Comparison of ENCODE assay signal across 8 cellular contexts in genomic region chr12:43882578-43883178, GRCh38. TPM values are rescaled to one million over a fixed set of nuclear protein-coding genes. Genes with fewer than 3 reads are reported as not detected.
DNase-seq lines count a peak whose midpoint lies in the region; ATAC-seq, FAIRE-seq and TF ChIP-seq lines count a peak whose summit lies in the region.

No MANE protein-coding gene starts in this region.

- no peak overlapping the region for H3K9ac ChIP-seq in adipocyte (ENCODE audit: low read length)

- ATAC-seq in HG03460 (IDR thresholded peaks at IDR 0.05; ENCODE audit: unreplicated experiment) (peak; percentile 92), left ventricle myocardium superior (peak; percentile 65)

- H3K9me3 ChIP-seq in adipocyte (ENCODE audit: control insufficient read depth, low read length) (no peaks in the 10 kb centered on the region), small intestine (ENCODE audit: control insufficient read depth, low read depth) (no peaks in the 10 kb centered on the region)

- no peaks in the 10 kb centered on the region for H3K4me1 ChIP-seq in adipocyte (ENCODE audit: control insufficient read depth, insufficient read depth, low read length)
- H3K4me1 ChIP-seq in small intestine (ENCODE audit: control insufficient read depth in 2 of 2, insufficient read depth in 1 of 2, low read depth in 1 of 2, low read length in 1 of 2) = no peaks in the 10 kb centered on the region

- DNase-seq in NCI-H1436 (lab: John Stamatoyannopoulos, UW) = peak; percentile 38
- no peak for DNase-seq in NCI-H1436 treated with DMSO at 0.1 percent for 48 hours (lab: John Stamatoyannopoulos, UW)
- DNase-seq in GM20000 (ENCODE audit: low spot score) = peak; percentile 44
- DNase-seq in NCI-H69 (lab: John Stamatoyannopoulos, UW) = peak; percentile 76
- peak; percentile 87 for DNase-seq in adipocyte (ENCODE audit: low read depth)
- no peak for DNase-seq in left ventricle myocardium superior
- DNase-seq in small intestine = peak; percentile 57

- H3K36me3 ChIP-seq in adipocyte (ENCODE audit: control insufficient read depth, insufficient read depth, low read length, severe bottlenecking) (no peaks in the 10 kb centered on the region), small intestine (ENCODE audit: control insufficient read depth in 2 of 2, insufficient read depth in 2 of 2, low read length in 2 of 2) (no peaks in the 10 kb centered on the region)

- intact Hi-C loops in left ventricle myocardium superior (cut with micrococcal nuclease) = no loop called here

- peak; percentile 70 for TF ChIP-seq CTCF in GM20000 (IDR thresholded peaks at IDR 0.05; ENCODE audit: extremely low read depth, missing control alignments)

- no peak overlapping the region for H3K27ac ChIP-seq in small intestine (ENCODE audit: low read depth in 1 of 2, low read length in 1 of 2)

- H3K27me3 ChIP-seq in adipocyte (replicated peaks; ENCODE audit: control insufficient read depth, insufficient read depth, low read length) (no peaks in the 10 kb centered on the region), small intestine (ENCODE audit: control insufficient read depth in 2 of 2, insufficient read depth in 2 of 2, low read length in 2 of 2) (no peaks in the 10 kb centered on the region)

- H3K4me3 ChIP-seq in adipocyte (ENCODE audit: low read length) (no peak overlapping the region), small intestine (ENCODE audit: low read depth in 1 of 2, low read length in 2 of 2) (no peak overlapping the region)

- FAIRE-seq in small intestine (lab: Jason Lieb, UNC) = no peak

- 4 to 9% (median 7%) methylated on average over 2 of the region's 2 CpGs for WGBS in small intestine, 3 donors

RNA-seq across cellular contexts. Expression of gene TMEM117, which starts 46.8 kb away (rescaled TPM):
- 7.1 TPM for total RNA-seq in left ventricle myocardium superior
- polyA plus RNA-seq in small intestine = 10 to 100 TPM in 2 of 3 donors, 1 to 10 TPM in 1; 6.3 to 14.1 (median 13.5) TPM

Comparison
In these comparisons a context has a peak if more than half of its experiments do, and no peak if none do; other contexts are left out.
1. DNase-seq: peak in NCI-H1436 (single experiment), GM20000 (single experiment), NCI-H69 (single experiment), adipocyte (single experiment) and small intestine (single experiment); none in NCI-H1436 treated with DMSO at 0.1 percent for 48 hours (single experiment) and left ventricle myocardium superior (single experiment).